In the genomic region with DNA sequence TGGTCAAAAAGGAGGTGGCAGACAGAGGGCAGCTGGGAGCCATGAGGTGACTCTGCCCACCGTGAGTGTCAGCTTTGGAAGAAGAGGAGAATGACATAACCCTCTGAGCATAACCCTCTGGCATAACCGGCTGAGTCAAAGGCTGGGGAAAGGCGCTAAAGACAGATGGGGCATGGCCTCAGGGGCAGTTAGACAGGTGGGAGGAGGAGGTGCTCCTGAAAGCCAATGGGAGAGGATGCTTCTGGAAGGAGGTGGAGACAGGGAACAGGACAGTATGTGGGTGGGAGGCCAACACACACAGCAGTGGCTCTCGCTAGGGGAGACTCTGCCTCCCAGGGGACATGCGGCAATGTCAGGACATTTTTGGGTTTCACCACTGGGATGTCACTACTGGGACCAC, we compare ENCODE assay signal across 15 cellular contexts. TPM values are rescaled to one million over a fixed set of nuclear protein-coding genes. Genes with fewer than 3 reads are reported as not detected.
A peak's percentile ranks its signal among the peaks of the same experiment; 100 is the strongest.
DNase-seq lines count a peak whose midpoint lies in the region; ATAC-seq and TF ChIP-seq lines count a peak whose summit lies in the region.
"Had no signal": no experiment of that assay in that cellular context is flagged by ENCODE, and none has a peak within 500 bp of the region (broad histone marks: within the 10 kb centered on the region; RNA-seq: fewer than 3 reads in every experiment).

No MANE protein-coding gene starts in this region.

- CTCF ChIA-PET in HCT116 (lab: Charles Lee) = interaction anchor here (3.0 kb wide), 1 partner anchor 14 kb away, joined by 11 read pairs; no protein-coding TSS in a partner anchor

- H4K20me1 ChIP-seq in HCT116 (ENCODE audit: insufficient read depth) = peaks cover 16% of the 10 kb centered on the region; the same call in 1 of the 2 replicates

- RAD21 ChIA-PET in HCT116 (lab: Charles Lee; ENCODE audit: low non-redundant PET in 1 of 2, low total read pairs in 2 of 2, uncharacterized antibody in 2 of 2, unreplicated experiment in 2 of 2) = no interaction called here

- H3K9ac ChIP-seq in HCT116 (ENCODE audit: low read length) = no peak overlapping the region

- POLR2A ChIA-PET in HCT116 (lab: Charles Lee) = no interaction called here

- H3K4me1 Mint-ChIP-seq in stimulated activated effector memory CD8-positive, alpha-beta T cell treated with anti-CD3 and anti-CD28 coated beads, Interleukin-12 subunit alpha, Interleukin-12 subunit beta, amount 100 ng/mL, for 72 hours = peaks cover 37% of the 10 kb centered on the region

- peaks cover 78% of the 10 kb centered on the region for H3K36me3 Mint-ChIP-seq in stimulated activated effector memory CD8-positive, alpha-beta T cell treated with anti-CD3 and anti-CD28 coated beads, Interleukin-12 subunit alpha, Interleukin-12 subunit beta, amount 100 ng/mL, for 72 hours

- H3K4me1 ChIP-seq in HCT116 (ENCODE audit: control insufficient read depth in 1 of 2, insufficient read depth in 2 of 2, low read length in 2 of 2) (peaks cover 7% of the 10 kb centered on the region in 2 experiments; a peak in 3 of 4 replicates), RWPE2 (ENCODE audit: insufficient read depth, poor library complexity, severe bottlenecking) (peaks cover 44% of the 10 kb centered on the region)

- H3K4me2 ChIP-seq in HCT116 (ENCODE audit: low read length) = no peak overlapping the region
- H3K4me2 ChIP-seq: BLaER1 treated with 17β-estradiol and CSF1 and Interleukin-3, amounts not matched to agents 10 nM and 100 nM had no signal

- H3K9me3 ChIP-seq in HCT116 (ENCODE audit: control insufficient read depth in 1 of 2, insufficient read depth in 1 of 2, low read depth in 1 of 2, low read length in 2 of 2) = no peaks in the 10 kb centered on the region
- H3K9me3 ChIP-seq in RWPE2 (ENCODE audit: severe bottlenecking) = no peaks in the 10 kb centered on the region
- H3K9me3 ChIP-seq: BLaER1 treated with 17β-estradiol and CSF1 and Interleukin-3, amounts not matched to agents 10 nM and 100 nM; body of pancreas had no signal

- no peak overlapping the region for H3K4me3 Mint-ChIP-seq in stimulated activated effector memory CD8-positive, alpha-beta T cell treated with anti-CD3 and anti-CD28 coated beads, Interleukin-12 subunit alpha, Interleukin-12 subunit beta, amount 100 ng/mL, for 72 hours
- H3K4me3 Mint-ChIP-seq: activated CD8-positive, alpha-beta T cell treated with anti-CD3 and anti-CD28 coated beads for 36 hours had no signal

- H3K9me2 ChIP-seq in HCT116 (ENCODE audit: insufficient read depth) = no peaks in the 10 kb centered on the region

- no peaks in the 10 kb centered on the region for H3K9me3 Mint-ChIP-seq in stimulated activated effector memory CD8-positive, alpha-beta T cell treated with anti-CD3 and anti-CD28 coated beads, Interleukin-12 subunit alpha, Interleukin-12 subunit beta, amount 100 ng/mL, for 72 hours
- H3K9me3 Mint-ChIP-seq: activated CD8-positive, alpha-beta T cell treated with anti-CD3 and anti-CD28 coated beads for 36 hours had no signal

- TF ChIP-seq CTCF in HCT116 (IDR thresholded peaks at IDR 0.05 in 2 of 3, conservative IDR thresholded peaks at IDR 0.05 in 1 of 3; ENCODE audit: borderline replicate concordance in 1 of 3, insufficient read depth in 1 of 3, low read depth in 2 of 3, low read length in 2 of 3) (no peak), RWPE2 (IDR thresholded peaks at IDR 0.05; ENCODE audit: poor library complexity, severe bottlenecking) (no peak)

- TF ChIP-seq RAD21 in HCT116 (IDR thresholded peaks at IDR 0.05; ENCODE audit: low read depth) = no peak

- H3K27ac ChIP-seq in HCT116 (ENCODE audit: low read depth, low read length) (no peak overlapping the region), RWPE2 (ENCODE audit: poor library complexity, severe bottlenecking) (peak overlapping the region; percentile 91)
- H3K27ac ChIP-seq: BLaER1 treated with 17β-estradiol and CSF1 and Interleukin-3, amounts not matched to agents 10 nM and 100 nM had no signal

- intact Hi-C loops in HCT116 (cut with micrococcal nuclease) = no loop called here

- H3K79me2 ChIP-seq in HCT116 (ENCODE audit: insufficient read depth, low read length) = peaks cover 97% of the 10 kb centered on the region

- H2AFZ ChIP-seq in HCT116 (ENCODE audit: low read depth, low read length, poor library complexity, severe bottlenecking) = no peak overlapping the region

- H3K27ac Mint-ChIP-seq in stimulated activated effector memory CD8-positive, alpha-beta T cell treated with anti-CD3 and anti-CD28 coated beads, Interleukin-12 subunit alpha, Interleukin-12 subunit beta, amount 100 ng/mL, for 72 hours = peak overlapping the region; percentile 37
- H3K27ac Mint-ChIP-seq: activated CD8-positive, alpha-beta T cell treated with anti-CD3 and anti-CD28 coated beads for 36 hours had no signal

- H3K36me3 ChIP-seq in HCT116 (ENCODE audit: control insufficient read depth in 1 of 2, insufficient read depth in 2 of 2, low read length in 2 of 2) (peaks cover 36 to 76% of the 10 kb centered on the region in 2 experiments; a peak in 3 of 4 replicates), RWPE2 (ENCODE audit: low read depth) (peaks cover 49% of the 10 kb centered on the region)

- no TSS peak for BruUV-seq in HCT116 (replicated peaks; lab: Mats Ljungman, UMichigan)

- peak; percentile 38; the same call in 1 of the 2 replicates for ATAC-seq in HCT116
- peak; percentile 44 for ATAC-seq in RWPE2 (ENCODE audit: low read depth)
- ATAC-seq in stimulated activated effector memory CD8-positive, alpha-beta T cell treated with anti-CD3 and anti-CD28 coated beads, Interleukin-12 subunit alpha, Interleukin-12 subunit beta, amount 100 ng/mL, for 72 hours = no peak
- ATAC-seq in GM18520 (IDR thresholded peaks at IDR 0.05; ENCODE audit: unreplicated experiment) = no peak
- ATAC-seq: activated CD8-positive, alpha-beta T cell treated with anti-CD3 and anti-CD28 coated beads for 36 hours; body of pancreas had no signal

- no peak for TF ChIP-seq POLR2A in HCT116 (IDR thresholded peaks at IDR 0.05; ENCODE audit: borderline replicate concordance, extremely low read depth, insufficient read depth, insufficient read length)

- H3K4me3 ChIP-seq in HCT116 (replicated peaks in 1 of 2; ENCODE audit: low read depth in 1 of 2, low read length in 2 of 2) = no peak overlapping the region
- no peak overlapping the region for H3K4me3 ChIP-seq in RWPE2 (ENCODE audit: severe bottlenecking)
- H3K4me3 ChIP-seq: BLaER1 treated with 17β-estradiol and CSF1 and Interleukin-3, amounts not matched to agents 10 nM and 100 nM; body of pancreas had no signal

- DNase-seq in HCT116 (ENCODE audit: low read depth, low spot score) (no peak), RWPE2 (ENCODE audit: low spot score) (no peak), glomerular visceral epithelial cell (ENCODE audit: extremely low spot score) (peak; percentile 15), cortex of kidney (lab: John Stamatoyannopoulos, UW) (no peak)
- DNase-seq in stimulated activated effector memory CD8-positive, alpha-beta T cell treated with anti-CD3 and anti-CD28 coated beads, Interleukin-12 subunit alpha, Interleukin-12 subunit beta, amount 100 ng/mL, for 72 hours (ENCODE audit: low spot score in 2 of 2) = no peak
- DNase-seq in NK-92 treated with Interleukin-12 subunit alpha and Interleukin-12 subunit beta, amount 100 ng/mL, for 24 hours (lab: John Stamatoyannopoulos, UW) = no peak
- DNase-seq: activated CD8-positive, alpha-beta T cell treated with anti-CD3 and anti-CD28 coated beads for 36 hours; activated gamma-delta T cell; body of pancreas; effector CD8-positive, alpha-beta T cell; NCI-H1694 treated with DMSO at 0.1 percent for 48 hours; NCI-H748 treated with DMSO at 0.1 percent for 48 hours; SIG-M5 had no signal

- H3K27me3 ChIP-seq in HCT116 (ENCODE audit: insufficient read depth, low read length) (no peaks in the 10 kb centered on the region), RWPE2 (ENCODE audit: insufficient read depth, poor library complexity, severe bottlenecking) (no peaks in the 10 kb centered on the region)
- H3K27me3 ChIP-seq: BLaER1 treated with 17β-estradiol and CSF1 and Interleukin-3, amounts not matched to agents 10 nM and 100 nM; body of pancreas had no signal

TF ChIP-seq in HCT116, 20 proteins besides CTCF, POLR2A, EP300 and RAD21 (continues in another document):
- TF ChIP-seq YY1 (IDR thresholded peaks at IDR 0.05; ENCODE audit: extremely low read depth, insufficient replicate concordance, low read depth, low read length) (no peak), EGR1 (IDR thresholded peaks at IDR 0.05; ENCODE audit: low read depth) (no peak), POLR2AphosphoS5 (IDR thresholded peaks at IDR 0.05; ENCODE audit: low read depth, low read length) (no peak)
- TF ChIP-seq, protein P1, sequence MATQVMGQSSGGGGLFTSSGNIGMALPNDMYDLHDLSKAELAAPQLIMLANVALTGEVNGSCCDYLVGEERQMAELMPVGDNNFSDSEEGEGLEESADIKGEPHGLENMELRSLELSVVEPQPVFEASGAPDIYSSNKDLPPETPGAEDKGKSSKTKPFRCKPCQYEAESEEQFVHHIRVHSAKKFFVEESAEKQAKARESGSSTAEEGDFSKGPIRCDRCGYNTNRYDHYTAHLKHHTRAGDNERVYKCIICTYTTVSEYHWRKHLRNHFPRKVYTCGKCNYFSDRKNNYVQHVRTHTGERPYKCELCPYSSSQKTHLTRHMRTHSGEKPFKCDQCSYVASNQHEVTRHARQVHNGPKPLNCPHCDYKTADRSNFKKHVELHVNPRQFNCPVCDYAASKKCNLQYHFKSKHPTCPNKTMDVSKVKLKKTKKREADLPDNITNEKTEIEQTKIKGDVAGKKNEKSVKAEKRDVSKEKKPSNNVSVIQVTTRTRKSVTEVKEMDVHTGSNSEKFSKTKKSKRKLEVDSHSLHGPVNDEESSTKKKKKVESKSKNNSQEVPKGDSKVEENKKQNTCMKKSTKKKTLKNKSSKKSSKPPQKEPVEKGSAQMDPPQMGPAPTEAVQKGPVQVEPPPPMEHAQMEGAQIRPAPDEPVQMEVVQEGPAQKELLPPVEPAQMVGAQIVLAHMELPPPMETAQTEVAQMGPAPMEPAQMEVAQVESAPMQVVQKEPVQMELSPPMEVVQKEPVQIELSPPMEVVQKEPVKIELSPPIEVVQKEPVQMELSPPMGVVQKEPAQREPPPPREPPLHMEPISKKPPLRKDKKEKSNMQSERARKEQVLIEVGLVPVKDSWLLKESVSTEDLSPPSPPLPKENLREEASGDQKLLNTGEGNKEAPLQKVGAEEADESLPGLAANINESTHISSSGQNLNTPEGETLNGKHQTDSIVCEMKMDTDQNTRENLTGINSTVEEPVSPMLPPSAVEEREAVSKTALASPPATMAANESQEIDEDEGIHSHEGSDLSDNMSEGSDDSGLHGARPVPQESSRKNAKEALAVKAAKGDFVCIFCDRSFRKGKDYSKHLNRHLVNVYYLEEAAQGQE (IDR thresholded peaks at IDR 0.05; ENCODE audit: low read depth) = no peak

RNA-seq across cellular contexts. Expression of a gene that starts 17.1 kb away (rescaled TPM):
- total RNA-seq in HCT116 (2021; ENCODE audit: unreplicated experiment) = 134 TPM
- 71.2 and 74.1 TPM in 2 replicates for polyA plus RNA-seq in HCT116 (2012)

RNA-seq across cellular contexts. Expression of a gene that starts 44.8 kb away (rescaled TPM):
- 136 TPM for total RNA-seq in HCT116 (2021; ENCODE audit: unreplicated experiment)
- polyA plus RNA-seq in HCT116 (2012) = 75.6 and 76.4 TPM in 2 replicates

Comparison
In these comparisons a context has a peak if more than half of its experiments do, and no peak if none do; other contexts are left out.
1. ATAC-seq: peak in HCT116 (single experiment) and RWPE2 (single experiment); none in stimulated activated effector memory CD8-positive, alpha-beta T cell treated with anti-CD3 and anti-CD28 coated beads, Interleukin-12 subunit alpha, Interleukin-12 subunit beta, amount 100 ng/mL, for 72 hours (single experiment) and GM18520 (single experiment).